Comparison of ENCODE assay signal across 18 cellular contexts in the genomic region with DNA sequence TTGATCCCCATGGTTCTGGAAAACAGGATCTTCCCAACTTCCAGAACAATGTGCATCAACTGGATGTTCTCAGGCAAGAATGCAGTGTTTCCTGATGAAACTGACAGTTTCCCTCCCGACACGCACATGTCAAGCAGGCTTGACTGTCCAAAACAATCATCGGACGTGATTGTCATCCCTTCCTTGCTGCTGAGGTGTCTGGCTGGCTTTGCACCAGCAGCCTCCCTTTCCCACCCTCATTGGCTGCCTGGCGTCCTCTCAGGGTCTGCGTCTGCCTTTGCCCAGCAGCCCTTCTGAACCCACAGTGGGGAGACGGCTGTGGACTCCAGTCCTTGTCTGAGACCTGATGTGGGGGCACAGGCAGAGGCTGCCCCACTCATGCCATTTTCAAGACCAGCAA.
DNase-seq lines count a peak whose midpoint lies in the region; ATAC-seq, FAIRE-seq and TF ChIP-seq lines count a peak whose summit lies in the region.
"Had no signal": no experiment of that assay in that cellular context is flagged by ENCODE, and none has a peak within 500 bp of the region (broad histone marks: within the 10 kb centered on the region; RNA-seq: fewer than 3 reads in every experiment).

No MANE protein-coding gene starts in this region.

- TF ChIP-seq POLR2A in right lobe of liver (IDR thresholded peaks at IDR 0.05) (no peak), HepG2 (IDR thresholded peaks at IDR 0.05; ENCODE audit: insufficient read depth in 1 of 2, low read depth in 2 of 2, low read length in 2 of 2) (no peak), lower leg skin (IDR thresholded peaks at IDR 0.05) (no peak)

- TF ChIP-seq CTCF in right lobe of liver (IDR thresholded peaks at IDR 0.05) = no peak
- TF ChIP-seq CTCF in HepG2 (CRISPR knock-in tag; IDR thresholded peaks at IDR 0.05) = no peak
- no peak for TF ChIP-seq CTCF in lung (IDR thresholded peaks at IDR 0.05; ENCODE audit: control extremely low read depth, extremely low read depth)
- TF ChIP-seq CTCF in upper lobe of right lung (IDR thresholded peaks at IDR 0.05) = no peak
- TF ChIP-seq CTCF in RWPE1 (conservative IDR thresholded peaks at IDR 0.05; ENCODE audit: low read depth) = no peak
- TF ChIP-seq CTCF in lower leg skin (IDR thresholded peaks at IDR 0.05) = no peak

- ATAC-seq in right lobe of liver (peak; percentile 25 to 70 (median 54)), HepG2 (no peak), lung (ENCODE audit: insufficient read depth, low FRiP score) (no peak), upper lobe of right lung (peak; percentile 9), HG03442 (IDR thresholded peaks at IDR 0.05; ENCODE audit: unreplicated experiment) (no peak)
- ATAC-seq: HCT116 had no signal

- H3K27me3 ChIP-seq in right lobe of liver (no peaks in the 10 kb centered on the region), HepG2 (ENCODE audit: control insufficient read depth in 1 of 2, insufficient read depth in 2 of 2, low read length in 2 of 2) (no peaks in the 10 kb centered on the region), lung (ENCODE audit: control insufficient read depth, insufficient read depth) (no peaks in the 10 kb centered on the region), upper lobe of right lung (no peaks in the 10 kb centered on the region)

- H3K79me2 ChIP-seq in HepG2 (ENCODE audit: insufficient read depth, low read length) = no peaks in the 10 kb centered on the region

- H4K20me1 ChIP-seq in HepG2 (ENCODE audit: insufficient read depth, low read length) = no peaks in the 10 kb centered on the region

- TF ChIP-seq EP300 in HepG2 (IDR thresholded peaks at IDR 0.05; ENCODE audit: low read depth in 2 of 2, low read length in 2 of 2) (no peak), HepG2 (CRISPR knock-in tag; IDR thresholded peaks at IDR 0.05; ENCODE audit: borderline replicate concordance) (no peak)

- no peak overlapping the region for H3K27ac ChIP-seq in right lobe of liver
- no peak overlapping the region for H3K27ac ChIP-seq in HepG2 (ENCODE audit: extremely low read length, insufficient read depth, low read length)
- H3K27ac ChIP-seq in lung (ENCODE audit: low read depth in 1 of 2, low read length in 1 of 2) = peak overlapping the region; percentile 62 to 69
- peak overlapping the region; percentile 40 for H3K27ac ChIP-seq in upper lobe of right lung
- H3K27ac ChIP-seq in RWPE1 = no peak overlapping the region

- DNase-seq in right lobe of liver (peak in 1 of 3 donors; percentile 26), HepG2 (ENCODE audit: low spot score) (no peak), glomerular endothelial cell (ENCODE audit: extremely low read depth, low read depth, low spot score) (peak; percentile 74), lung (ENCODE audit: low spot score) (no peak), upper lobe of right lung (no peak), RWPE1 (ENCODE audit: low spot score) (no peak), lower leg skin (ENCODE audit: low spot score in 2 of 2) (no peak)
- DNase-seq: GF-D8, KG1, NCI-H1436, NCI-H2081, NCI-H510A, NCI-H82 had no signal

- no TSS peak for BruUV-seq in HepG2 (replicated peaks; lab: Mats Ljungman, UMichigan)

- no peak overlapping the region for H3K4me2 ChIP-seq in HepG2 (ENCODE audit: low read depth, low read length)

- no peak overlapping the region for H2AFZ ChIP-seq in HepG2 (ENCODE audit: low read length)

- WGBS in right lobe of liver (ENCODE audit: insufficient coverage, low coverage, low lambda C conversion rate, missing lambda C conversion rate) = 76% methylated on average over 7 of the region's 7 CpGs
- WGBS in HepG2 (ENCODE audit: low lambda C conversion rate) = 94% methylated on average over 7 of the region's 7 CpGs
- 66 to 84% methylated on average over 7 of the region's 7 CpGs for WGBS in lung, 2 donors
- WGBS in lower leg skin, 2 donors = 73 to 79% methylated on average over 7 of the region's 7 CpGs

- H3K9me3 ChIP-seq in right lobe of liver (no peaks in the 10 kb centered on the region), HepG2 (ENCODE audit: low read length) (no peaks in the 10 kb centered on the region), lung (ENCODE audit: control insufficient read depth in 2 of 2, insufficient read depth in 1 of 2, low read length in 1 of 2) (peaks cover 0 to 2% of the 10 kb centered on the region in 2 donors), upper lobe of right lung (no peaks in the 10 kb centered on the region)

- POLR2A ChIA-PET in HepG2 (lab: Yijun Ruan, JAX) (no interaction called here), RWPE1 (lab: Yijun Ruan, JAX; ENCODE audit: low non-redundant PET) (no interaction called here)

- TF ChIP-seq RAD21 in HepG2 (CRISPR knock-in tag; IDR thresholded peaks at IDR 0.05) = no peak

- in situ Hi-C loops in HepG2 (cut with HindIII; ENCODE audit: extremely low pct_ligation_motif_present, low pct_unique_long_range_greater_than_20kb) = no loop called here

- no peak for FAIRE-seq in HepG2 (lab: Jason Lieb, UNC)
- FAIRE-seq: A204.1, GM12891, GM18507 had no signal

- no peak overlapping the region for H3K4me3 ChIP-seq in right lobe of liver
- H3K4me3 ChIP-seq in HepG2 (replicated peaks in 1 of 3; ENCODE audit: insufficient read depth in 1 of 3, low read depth in 2 of 3, low read length in 3 of 3) = no peak overlapping the region
- no peak overlapping the region for H3K4me3 ChIP-seq in lung
- no peak overlapping the region for H3K4me3 ChIP-seq in upper lobe of right lung
- H3K4me3 ChIP-seq in lower leg skin (ENCODE audit: low read depth, poor library complexity, severe bottlenecking) = no peak overlapping the region

- CTCF ChIA-PET in HepG2 (lab: Yijun Ruan, JAX; ENCODE audit: low intra/inter-chr PET ratio, low total read pairs) (no interaction called here), RWPE1 (lab: Yijun Ruan, JAX) (no interaction called here)

- H3K4me1 ChIP-seq in right lobe of liver (no peaks in the 10 kb centered on the region), HepG2 (ENCODE audit: insufficient read depth, low read length) (no peaks in the 10 kb centered on the region), lung (ENCODE audit: control insufficient read depth in 2 of 2, insufficient read depth in 2 of 2, low read length in 2 of 2) (peaks cover 19% of the 10 kb centered on the region in 2 donors), upper lobe of right lung (peaks cover 26% of the 10 kb centered on the region)

- no peaks in the 10 kb centered on the region for H3K36me3 ChIP-seq in right lobe of liver
- peaks cover 0 to 5% of the 10 kb centered on the region in 2 experiments; a peak in 2 of 5 replicates for H3K36me3 ChIP-seq in HepG2 (replicated peaks in 1 of 2; ENCODE audit: control insufficient read depth in 1 of 2, insufficient read depth in 2 of 2, low read length in 2 of 2)
- H3K36me3 ChIP-seq in lung (ENCODE audit: control insufficient read depth in 2 of 2, insufficient read depth in 2 of 2, low read length in 2 of 2) = peaks cover 0 to 5% of the 10 kb centered on the region in 2 donors
- no peaks in the 10 kb centered on the region for H3K36me3 ChIP-seq in upper lobe of right lung

- H3K9ac ChIP-seq in HepG2 (ENCODE audit: insufficient read depth, low read depth, low read length) = no peak overlapping the region

- intact Hi-C loops in right lobe of liver (cut with DNase I) (no loop called here), HepG2 (cut with micrococcal nuclease; ENCODE audit: unreplicated experiment) (no loop called here), upper lobe of right lung (cut with DNase I) (no loop called here), lower leg skin (cut with DNase I; ENCODE audit: low total_unique reads) (no loop called here)

TF ChIP-seq in HepG2, 621 proteins besides CTCF, POLR2A, EP300 and RAD21:
- no peak for TF ChIP-seq SP140L (CRISPR knock-in tag; IDR thresholded peaks at IDR 0.05; ENCODE audit: borderline replicate concordance)
- TF ChIP-seq NFYC (CRISPR knock-in tag; IDR thresholded peaks at IDR 0.05) = no peak
- no peak for TF ChIP-seq ZNF232 (CRISPR knock-in tag; IDR thresholded peaks at IDR 0.05; ENCODE audit: borderline replicate concordance)
- no peak for TF ChIP-seq NFRKB (IDR thresholded peaks at IDR 0.05)
- no peak for TF ChIP-seq ZNF282 (IDR thresholded peaks at IDR 0.05; ENCODE audit: partially characterized antibody)
- no peak for TF ChIP-seq ZNF616 (CRISPR knock-in tag; IDR thresholded peaks at IDR 0.05; ENCODE audit: low read depth)
- TF ChIP-seq PRMT3 (CRISPR knock-in tag; IDR thresholded peaks at IDR 0.05; ENCODE audit: borderline replicate concordance, low read depth) = no peak

Comparison
In these comparisons a context has a peak if more than half of its experiments do, and no peak if none do; other contexts are left out.
1. ATAC-seq: peak in right lobe of liver (4 of 4) and upper lobe of right lung (single experiment); none in HepG2 (single experiment), lung (single experiment) and HG03442 (single experiment).
2. H3K27ac ChIP-seq: peak in lung (2 of 2) and upper lobe of right lung (single experiment); none in right lobe of liver (0 of 3), HepG2 (single experiment) and RWPE1 (single experiment).